8 cellular contexts compared by ENCODE assay signal in the genomic region with DNA sequence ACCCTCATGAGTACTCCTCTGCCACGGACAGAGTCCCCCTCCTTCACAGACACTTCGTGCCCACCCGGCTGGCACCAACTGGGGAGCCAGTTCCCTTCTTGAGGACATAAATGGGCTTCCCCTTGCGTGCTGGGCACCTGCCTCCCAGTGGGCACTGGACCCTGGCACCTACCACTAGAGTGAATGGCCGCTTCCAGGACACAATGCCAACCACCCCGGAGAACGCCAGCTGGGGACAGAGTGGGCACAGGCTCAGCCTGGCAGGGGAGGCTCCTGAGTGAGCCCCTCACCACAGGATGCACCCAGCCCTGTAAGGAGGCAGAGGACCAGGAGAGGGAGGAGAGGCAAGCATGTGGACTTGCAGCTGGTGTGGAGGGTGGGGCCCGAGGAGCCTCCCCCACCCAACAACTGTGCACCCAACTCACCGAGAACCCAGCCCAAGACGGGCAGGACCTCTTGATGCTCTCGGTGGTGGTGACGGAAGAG. TPM values are rescaled to one million over a fixed set of nuclear protein-coding genes. Genes with fewer than 3 reads are reported as not detected.
A peak's percentile ranks its signal among the peaks of the same experiment; 100 is the strongest.
DNase-seq lines count a peak whose midpoint lies in the region; ATAC-seq and TF ChIP-seq lines count a peak whose summit lies in the region.

No MANE protein-coding gene starts in this region.

- peaks cover 38% of the 10 kb centered on the region for H3K4me1 Mint-ChIP-seq in T-helper 17 cell

- no peaks in the 10 kb centered on the region for H3K9me2 ChIP-seq in GM23248 (ENCODE audit: insufficient read depth)

- H3K27ac ChIP-seq in GM23248, result 0 out of 2 replicates have a peak overlapping the region, but pooled peaks have one; percentile 12
- peak overlapping the region; percentile 88 to 96 (median 95) for H3K27ac ChIP-seq in gastroesophageal sphincter

- H3K27me3 ChIP-seq in GM23248 (replicated peaks; ENCODE audit: insufficient read depth), result no peaks in the 10 kb centered on the region
- no peaks in the 10 kb centered on the region for H3K27me3 ChIP-seq in gastroesophageal sphincter
- no peaks in the 10 kb centered on the region for H3K27me3 ChIP-seq in skeletal muscle satellite cell (ENCODE audit: control insufficient read depth, insufficient read depth, low read length)

- peaks cover 17% of the 10 kb centered on the region for H3F3A ChIP-seq in GM23248 (ENCODE audit: insufficient read depth)

- H3K4me3 ChIP-seq in GM23248 (peak overlapping the region; percentile 77), gastroesophageal sphincter (peak overlapping the region; percentile 80 to 89), skeletal muscle satellite cell (ENCODE audit: low read length) (peak overlapping the region; percentile 97)

- H3K36me3 Mint-ChIP-seq in T-helper 17 cell (ENCODE audit: low read depth), result peaks cover 8% of the 10 kb centered on the region

- no peaks in the 10 kb centered on the region for H3K9me3 ChIP-seq in GM23248 (ENCODE audit: low read depth)
- H3K9me3 ChIP-seq in T-helper 17 cell (ENCODE audit: control insufficient read depth, low read length, poor library complexity, severe bottlenecking), result no peaks in the 10 kb centered on the region
- H3K9me3 ChIP-seq in gastroesophageal sphincter, result no peaks in the 10 kb centered on the region
- H3K9me3 ChIP-seq in skeletal muscle satellite cell (replicated peaks; ENCODE audit: low read length), result no peaks in the 10 kb centered on the region

- peak overlapping the region; percentile 59 for H3K27ac Mint-ChIP-seq in T-helper 17 cell

- no peaks in the 10 kb centered on the region for H4K20me1 ChIP-seq in GM23248 (ENCODE audit: insufficient read depth)

- no peak for TF ChIP-seq POLR2A in gastroesophageal sphincter (IDR thresholded peaks at IDR 0.05)
- TF ChIP-seq POLR2A in GM18505 (IDR thresholded peaks at IDR 0.05; ENCODE audit: borderline replicate concordance, extremely low read depth, insufficient read depth, insufficient read length), result no peak

- TF ChIP-seq CTCF in gastroesophageal sphincter (IDR thresholded peaks at IDR 0.05), result no peak

- DNase-seq in GM23248 (no peak), T-helper 17 cell (no peak), NCI-H1048 (lab: John Stamatoyannopoulos, UW) (no peak)

- ATAC-seq in T-helper 17 cell, result no peak
- no peak for ATAC-seq in gastroesophageal sphincter
- ATAC-seq in HG02678 (IDR thresholded peaks at IDR 0.05; ENCODE audit: unreplicated experiment), result no peak
- ATAC-seq in GM18502 (IDR thresholded peaks at IDR 0.05; ENCODE audit: poor library complexity, unreplicated experiment), result no peak
- no peak for ATAC-seq in GM18505 (IDR thresholded peaks at IDR 0.05; ENCODE audit: unreplicated experiment)

- peak overlapping the region; percentile 86 for H3K4me3 Mint-ChIP-seq in T-helper 17 cell

- peaks cover 25% of the 10 kb centered on the region for H3K79me2 ChIP-seq in GM23248 (ENCODE audit: insufficient read depth)

- H3K36me3 ChIP-seq in GM23248 (ENCODE audit: low read depth) (no peaks in the 10 kb centered on the region), gastroesophageal sphincter (peaks cover 0 to 27% of the 10 kb centered on the region in 2 donors), skeletal muscle satellite cell (ENCODE audit: insufficient read depth, low read length) (peaks cover 19% of the 10 kb centered on the region)

- H3K4me1 ChIP-seq in GM23248 (ENCODE audit: insufficient read depth), result peaks cover 7% of the 10 kb centered on the region; the same call in 1 of the 2 replicates
- peaks cover 0 to 58% (median 24%) of the 10 kb centered on the region in 3 donors for H3K4me1 ChIP-seq in gastroesophageal sphincter
- H3K4me1 ChIP-seq in skeletal muscle satellite cell (ENCODE audit: control insufficient read depth, insufficient read depth, low read length), result peaks cover 34% of the 10 kb centered on the region

- H3K4me2 ChIP-seq in GM23248 (ENCODE audit: unreplicated experiment) (peak overlapping the region; percentile 84), skeletal muscle satellite cell (ENCODE audit: low read length) (peak overlapping the region; percentile 99)

- peak overlapping the region; percentile 83 for H2AFZ ChIP-seq in GM23248

- no peak for TF ChIP-seq EP300 in gastroesophageal sphincter (IDR thresholded peaks at IDR 0.05)

- peak overlapping the region; percentile 84 for H3K9ac ChIP-seq in GM23248
- peak overlapping the region; percentile 90 for H3K9ac ChIP-seq in skeletal muscle satellite cell (ENCODE audit: low read depth, low read length)

- no peaks in the 10 kb centered on the region for H3K27me3 Mint-ChIP-seq in T-helper 17 cell

- WGBS in GM23248 (ENCODE audit: low coverage in 1 of 2, low lambda C conversion rate in 2 of 2, missing lambda C conversion rate in 2 of 2), 2 experiments, result 13 to 15% methylated on average over 12 of the region's 12 CpGs
- 37% methylated on average over 2 of the region's 12 CpGs; no CpG with 5 or more reads in 1 of the 2 donors for WGBS in gastroesophageal sphincter (ENCODE audit: low coverage in 1 of 2), 2 donors

- in situ Hi-C loops in GM23248 (cut with MboI), result no loop called here

RNA-seq across cellular contexts. Expression of gene ENTREP3, which starts 1.0 kb away (rescaled TPM):
- 6.4 and 8.0 TPM in 2 replicates for total RNA-seq in GM23248 (2014; rRNA removed; shearing (Covaris generic))
- 8.0 TPM in 2 replicates for polyA plus RNA-seq in GM23248 (2016; fragmentation: Nextera tagmentation; extraction: Ambion mirVana)
- total RNA-seq in T-helper 17 cell (1 to 10 TPM; 8.6 to 9.3 TPM), gastroesophageal sphincter (10 to 100 TPM; 11.4 to 35.3 (median 22.1) TPM)
- 7.4 and 8.3 TPM in 2 replicates for total RNA-seq in skeletal muscle satellite cell (2012; rRNA removed)

RNA-seq across cellular contexts. Expression of gene SCAMP3, which starts 7.9 kb away (rescaled TPM):
- 53.6 and 80.5 TPM in 2 replicates for total RNA-seq in GM23248 (2014; rRNA removed; shearing (Covaris generic))
- 135 and 141 TPM in 2 replicates for polyA plus RNA-seq in GM23248 (2016; fragmentation: Nextera tagmentation; extraction: Ambion mirVana)
- total RNA-seq in T-helper 17 cell, result 10 to 100 TPM; 60.1 to 69.4 TPM
- total RNA-seq in gastroesophageal sphincter, result 10 to 100 TPM; 28.1 to 44.4 (median 36.8) TPM
- total RNA-seq in skeletal muscle satellite cell (2012; rRNA removed), result 29.9 and 45.0 TPM in 2 replicates

RNA-seq across cellular contexts. Expression of gene CLK2, which starts 19.0 kb away (rescaled TPM):
- 16.8 and 24.0 TPM in 2 replicates for total RNA-seq in GM23248 (2014; rRNA removed; shearing (Covaris generic))
- polyA plus RNA-seq in GM23248 (2016; fragmentation: Nextera tagmentation; extraction: Ambion mirVana), result 10.2 and 10.4 TPM in 2 replicates
- 10 to 100 TPM; 54.8 to 57.8 TPM for total RNA-seq in T-helper 17 cell
- total RNA-seq in gastroesophageal sphincter, result 10 to 100 TPM; 14.4 to 51.4 (median 32.9) TPM
- 17.7 and 23.4 TPM in 2 replicates for total RNA-seq in skeletal muscle satellite cell (2012; rRNA removed)

RNA-seq across cellular contexts. Expression of gene HCN3, which starts 23.0 kb away (rescaled TPM):
- 0.76 and 1.4 TPM in 2 replicates for total RNA-seq in GM23248 (2014; rRNA removed; shearing (Covaris generic))
- 1.6 and 1.9 TPM in 2 replicates for polyA plus RNA-seq in GM23248 (2016; fragmentation: Nextera tagmentation; extraction: Ambion mirVana)
- total RNA-seq in T-helper 17 cell, result 1 to 10 TPM; 1.3 to 1.5 TPM
- total RNA-seq in gastroesophageal sphincter, result 1 to 10 TPM in 3 of 4 donors, under 1 TPM in 1; 0.47 to 2.2 (median 1.6) TPM
- total RNA-seq in skeletal muscle satellite cell (2012; rRNA removed), result 0.25 and 0.44 TPM in 2 replicates

RNA-seq across cellular contexts. Expression of gene MTX1, which starts 45.8 kb away (rescaled TPM):
- total RNA-seq in GM23248 (2014; rRNA removed; shearing (Covaris generic)), result 39.6 and 61.4 TPM in 2 replicates
- 69.2 and 78.6 TPM in 2 replicates for polyA plus RNA-seq in GM23248 (2016; fragmentation: Nextera tagmentation; extraction: Ambion mirVana)
- total RNA-seq in T-helper 17 cell, result 10 to 100 TPM; 20.7 to 28.5 TPM
- 10 to 100 TPM; 28.3 to 36.0 (median 32.6) TPM for total RNA-seq in gastroesophageal sphincter
- 52.4 and 56.3 TPM in 2 replicates for total RNA-seq in skeletal muscle satellite cell (2012; rRNA removed)
